Comparison of ENCODE assay signal across 8 cellular contexts in genomic region chr5:115543931-115544370, GRCh38. TPM values are rescaled to one million over a fixed set of nuclear protein-coding genes. Genes with fewer than 3 reads are reported as not detected.
DNase-seq lines count a peak whose midpoint lies in the region; ATAC-seq and TF ChIP-seq lines count a peak whose summit lies in the region.

No MANE protein-coding gene starts in this region.

- H3K4me1 Mint-ChIP-seq in activated naive CD4-positive, alpha-beta T cell treated with anti-CD3 and anti-CD28 coated beads, Interleukin-2, amount 10 ng/mL, durations not matched to agents 7 days and 5 days = peaks cover 51% of the 10 kb centered on the region

- no peaks in the 10 kb centered on the region for H3K27me3 Mint-ChIP-seq in activated naive CD4-positive, alpha-beta T cell treated with anti-CD3 and anti-CD28 coated beads, Interleukin-2, amount 10 ng/mL, durations not matched to agents 7 days and 5 days

- ATAC-seq in GM18511 (IDR thresholded peaks at IDR 0.05; ENCODE audit: unreplicated experiment) (peak; percentile 44), HG03045 (IDR thresholded peaks at IDR 0.05; ENCODE audit: unreplicated experiment) (peak; percentile 34), Panc1 (peak; percentile 23)

- CTCF ChIA-PET in Panc1 (lab: Charles Lee) = no interaction called here
- CTCF ChIA-PET in activated naive CD4-positive, alpha-beta T cell treated with anti-CD3 and anti-CD28 coated beads, Interleukin-2, amount 10 ng/mL, durations not matched to agents 7 days and 5 days (lab: Charles Lee) = interaction anchor here (0.8 to 1.6 kb wide), 3 partner anchors 8 to 83 kb away, joined by 3 to 5 read pairs (median 3); no protein-coding TSS in a partner anchor

- WGBS in testis, 2 donors = 0 to 1% methylated on average over 20 of the region's 20 CpGs

- peak overlapping the region; percentile 99 for H3K27ac Mint-ChIP-seq in activated naive CD4-positive, alpha-beta T cell treated with anti-CD3 and anti-CD28 coated beads, Interleukin-2, amount 10 ng/mL, durations not matched to agents 7 days and 5 days

- H3K27me3 ChIP-seq in Panc1 (ENCODE audit: control insufficient read depth, insufficient read depth, low read length) (no peaks in the 10 kb centered on the region), testis (no peaks in the 10 kb centered on the region)

- H3K36me3 Mint-ChIP-seq in activated naive CD4-positive, alpha-beta T cell treated with anti-CD3 and anti-CD28 coated beads, Interleukin-2, amount 10 ng/mL, durations not matched to agents 7 days and 5 days = peaks cover 54% of the 10 kb centered on the region

- POLR2A ChIA-PET in Panc1 (lab: Charles Lee) = interaction anchor here (0.5 to 0.9 kb wide), 4 partner anchors 68 to 489 kb away, joined by 9 to 15 read pairs (median 12); no protein-coding TSS in a partner anchor

- peak overlapping the region; percentile 85 to 92 for H3K4me3 ChIP-seq in Panc1 (ENCODE audit: low read depth in 2 of 2, low read length in 2 of 2)
- H3K4me3 ChIP-seq in testis = peak overlapping the region; percentile 94 to 98

- peaks cover 4% of the 10 kb centered on the region; the same call in 1 of the 2 replicates for H3K9me3 ChIP-seq in Panc1 (ENCODE audit: control insufficient read depth, insufficient read depth, low read depth, low read length)
- no peaks in the 10 kb centered on the region for H3K9me3 ChIP-seq in testis

- H3K4me3 Mint-ChIP-seq in activated naive CD4-positive, alpha-beta T cell treated with anti-CD3 and anti-CD28 coated beads, Interleukin-2, amount 10 ng/mL, durations not matched to agents 7 days and 5 days = peak overlapping the region; percentile 91

- intact Hi-C loops in Panc1 (cut with micrococcal nuclease; ENCODE audit: unreplicated experiment) = no loop called here
- intact Hi-C loops in testis (cut with DNase I; ENCODE audit: low total_unique reads) = no loop called here

- peaks cover 22% of the 10 kb centered on the region for H3K4me1 ChIP-seq in Panc1 (ENCODE audit: control insufficient read depth, insufficient read depth, low read length)
- H3K4me1 ChIP-seq in testis = peaks cover 29% of the 10 kb centered on the region

- BruUV-seq in Panc1 (replicated peaks; lab: Mats Ljungman, UMichigan) = no TSS peak

- H3K27ac ChIP-seq in Panc1 (ENCODE audit: low read length) (peak overlapping the region; percentile 84), testis (peak overlapping the region; percentile 99)

- in situ Hi-C loops in Panc1 (cut with HindIII; ENCODE audit: low pct_unique_long_range_greater_than_20kb, low sequenced_read_pairs) = no loop called here

- no peak for TF ChIP-seq POLR2A in testis (IDR thresholded peaks at IDR 0.05)

- TF ChIP-seq CTCF in Panc1 (IDR thresholded peaks at IDR 0.05) (no peak), testis (IDR thresholded peaks at IDR 0.05) (no peak)

- peak; percentile 39 for DNase-seq in A172 (ENCODE audit: low spot score)
- DNase-seq in Panc1 (ENCODE audit: low read depth, low spot score) = no peak
- DNase-seq in activated naive CD4-positive, alpha-beta T cell treated with anti-CD3 and anti-CD28 coated beads, Interleukin-2, amount 10 ng/mL, durations not matched to agents 7 days and 5 days = peak; percentile 70
- DNase-seq in globus pallidus (ENCODE audit: low spot score) = peak; percentile 55
- DNase-seq in nucleus accumbens (lab: John Stamatoyannopoulos, UW) = peak in 49 of 56 donors; percentile 3 to 83 (median 62)
- DNase-seq in testis = peak; percentile 54

- peaks cover 9% of the 10 kb centered on the region for H3K9me3 Mint-ChIP-seq in activated naive CD4-positive, alpha-beta T cell treated with anti-CD3 and anti-CD28 coated beads, Interleukin-2, amount 10 ng/mL, durations not matched to agents 7 days and 5 days

- H3K36me3 ChIP-seq in Panc1 (ENCODE audit: control insufficient read depth, insufficient read depth, low read length) (peaks cover 18% of the 10 kb centered on the region), testis (ENCODE audit: low read depth, missing control alignments) (no peaks in the 10 kb centered on the region)

RNA-seq across cellular contexts. Expression of gene FEM1C, which starts 0.6 kb away (rescaled TPM):
- 21.1 and 21.3 TPM in 2 replicates for total RNA-seq in A172 (2014; rRNA removed; shearing (Covaris generic))
- total RNA-seq in Panc1 (2021; ENCODE audit: unreplicated experiment) (10.4 TPM), testis (10 to 100 TPM; 20.0 to 28.7 TPM)
- 3.0 TPM for polyA plus RNA-seq in Panc1 (2012; ENCODE audit: insufficient read length)
- 25.9 TPM for polyA plus RNA-seq in testis (ENCODE audit: insufficient read depth, low read depth, low replicate concordance)

RNA-seq across cellular contexts. Expression of gene TICAM2, which starts 58.3 kb away (rescaled TPM):
- total RNA-seq in A172 (2014; rRNA removed; shearing (Covaris generic)) = 10.0 and 11.1 TPM in 2 replicates
- 1.6 TPM for total RNA-seq in Panc1 (2021; ENCODE audit: unreplicated experiment)
- polyA plus RNA-seq in Panc1 (2012; ENCODE audit: insufficient read length) = not detected
- total RNA-seq in testis = under 1 TPM in 1 of 2 donors, not detected in 1; 0.68 TPM
- polyA plus RNA-seq in testis (ENCODE audit: insufficient read depth, low read depth, low replicate concordance) = 1.1 TPM
